In genomic region chr7:7931626-7932025, GRCh38 we compare ENCODE assay signal across 14 cellular contexts.
"Had no signal": no experiment of that assay in that cellular context is flagged by ENCODE, and none has a peak within 500 bp of the region (broad histone marks: within the 10 kb centered on the region; RNA-seq: fewer than 3 reads in every experiment).

No MANE protein-coding gene starts in this region.

- H3K4me3 ChIP-seq: heart right ventricle, skin epidermis had no signal

- H3K27ac ChIP-seq: heart right ventricle, neutrophil, skin epidermis had no signal

- ATAC-seq: esophagus mucosa; heart right ventricle; naive thymus-derived CD4-positive, alpha-beta T cell; sciatic nerve had no signal

- H3K27me3 ChIP-seq: heart right ventricle, neutrophil had no signal

- H3K9me3 Mint-ChIP-seq: naive thymus-derived CD4-positive, alpha-beta T cell had no signal

- H3K4me3 Mint-ChIP-seq: naive thymus-derived CD4-positive, alpha-beta T cell had no signal

- H3K36me3 ChIP-seq: heart right ventricle, neutrophil had no signal

- H3K4me1 ChIP-seq: heart right ventricle had no signal

- H3K27ac Mint-ChIP-seq: naive thymus-derived CD4-positive, alpha-beta T cell had no signal

- DNase-seq: effector memory CD4-positive, alpha-beta T cell; heart right ventricle; hypothalamus; kidney glomerular epithelial cell; mesendoderm; naive thymus-derived CD4-positive, alpha-beta T cell; posterior cingulate gyrus; stimulated activated CD4-positive, alpha-beta T cell treated with anti-CD3 and anti-CD28 coated beads, Interleukin-12 subunit alpha, Interleukin-12 subunit beta, amount 100 ng/mL, for 4 hours; stimulated activated naive CD4-positive, alpha-beta T cell treated with Interleukin-2 at 50 U/mL for 16 hours; trophoblast cell had no signal

- H3K9me3 ChIP-seq: heart right ventricle, neutrophil had no signal

- H3K27me3 Mint-ChIP-seq: naive thymus-derived CD4-positive, alpha-beta T cell had no signal
